ENCODE assay signal across 10 cellular contexts in genomic region chrX:43971966-43972961, GRCh38. TPM values are rescaled to one million over a fixed set of nuclear protein-coding genes. Genes with fewer than 3 reads are reported as not detected.
A peak's percentile ranks its signal among the peaks of the same experiment; 100 is the strongest.
DNase-seq lines count a peak whose midpoint lies in the region; ATAC-seq and TF ChIP-seq lines count a peak whose summit lies in the region.
"Had no signal": no experiment of that assay in that cellular context is flagged by ENCODE, and none has a peak within 500 bp of the region (broad histone marks: within the 10 kb centered on the region; RNA-seq: fewer than 3 reads in every experiment).

No MANE protein-coding gene starts in this region.

- ATAC-seq in GM21390 (IDR thresholded peaks at IDR 0.05; ENCODE audit: unreplicated experiment) = no peak

- H3K4me2 ChIP-seq in fibroblast of lung (ENCODE audit: extremely low read depth, insufficient read depth, low read length) = peak overlapping the region; percentile 82
- peak overlapping the region; percentile 61 for H3K4me2 ChIP-seq in parathyroid adenoma (ENCODE audit: low read length)

- no peak for TF ChIP-seq CTCF in fibroblast of lung (conservative IDR thresholded peaks at IDR 0.05 in 1 of 2, IDR thresholded peaks at IDR 0.05 in 1 of 2; ENCODE audit: low read depth in 1 of 2, low read length in 2 of 2)
- no peak for TF ChIP-seq CTCF in parathyroid adenoma (IDR thresholded peaks at IDR 0.05)
- TF ChIP-seq CTCF in GM20000 (IDR thresholded peaks at IDR 0.05; ENCODE audit: extremely low read depth, missing control alignments) = no peak

- H3K79me2 ChIP-seq in fibroblast of lung (ENCODE audit: control insufficient read depth, insufficient read depth, low read length) (no peaks in the 10 kb centered on the region), parathyroid adenoma (no peaks in the 10 kb centered on the region)

- H3K36me3 ChIP-seq in fibroblast of lung (ENCODE audit: control insufficient read depth, insufficient read depth, low read length) (no peaks in the 10 kb centered on the region), parathyroid adenoma (ENCODE audit: control insufficient read depth, insufficient read depth, low read length) (no peaks in the 10 kb centered on the region)
- no peaks in the 10 kb centered on the region for H3K36me3 ChIP-seq in effector memory CD4-positive, alpha-beta T cell (ENCODE audit: control insufficient read depth, insufficient read depth, low read length)
- H3K36me3 ChIP-seq: WERI-Rb-1 had no signal

- H3K9ac ChIP-seq in fibroblast of lung (ENCODE audit: insufficient read depth, low read length) = no peak overlapping the region
- H3K9ac ChIP-seq in parathyroid adenoma = no peak overlapping the region

- H2AFZ ChIP-seq in fibroblast of lung (ENCODE audit: low read length) (no peak overlapping the region), parathyroid adenoma (peak overlapping the region; percentile 60)

- H3K27me3 ChIP-seq in fibroblast of lung (ENCODE audit: control insufficient read depth, insufficient read depth, low read length) (no peaks in the 10 kb centered on the region), parathyroid adenoma (ENCODE audit: control insufficient read depth, insufficient read depth, low read length) (no peaks in the 10 kb centered on the region)
- no peaks in the 10 kb centered on the region for H3K27me3 ChIP-seq in effector memory CD4-positive, alpha-beta T cell (replicated peaks; ENCODE audit: control insufficient read depth, insufficient read depth, low read length, poor library complexity, severe bottlenecking)

- no peaks in the 10 kb centered on the region for H3K9me3 ChIP-seq in fibroblast of lung (ENCODE audit: control insufficient read depth, insufficient read depth, low read depth, low read length)
- H3K9me3 ChIP-seq in parathyroid adenoma (ENCODE audit: control insufficient read depth, low read length) = no peaks in the 10 kb centered on the region
- H3K9me3 ChIP-seq in effector memory CD4-positive, alpha-beta T cell (ENCODE audit: control insufficient read depth, low read length) = no peaks in the 10 kb centered on the region

- H3K27ac ChIP-seq in fibroblast of lung (ENCODE audit: insufficient read depth, low read length) (no peak overlapping the region), parathyroid adenoma (no peak overlapping the region)
- H3K27ac ChIP-seq in effector memory CD4-positive, alpha-beta T cell (ENCODE audit: insufficient read depth, low read length, poor library complexity, severe bottlenecking) = no peak overlapping the region
- H3K27ac ChIP-seq: WERI-Rb-1 had no signal

- H4K20me1 ChIP-seq in fibroblast of lung (ENCODE audit: control insufficient read depth, extremely low read depth, insufficient read depth, low read length) = no peaks in the 10 kb centered on the region

- DNase-seq in COLO829 (ENCODE audit: low spot score) = peak; percentile 28
- DNase-seq in RPMI7951 (ENCODE audit: low read depth) = peak; percentile 25
- peak; percentile 44 to 51 for DNase-seq in fibroblast of lung (ENCODE audit: low read depth in 2 of 2)
- no peak for DNase-seq in GM20000 (ENCODE audit: low spot score)
- no peak for DNase-seq in stimulated activated CD4-positive, alpha-beta T cell treated with anti-CD3 and anti-CD28 coated beads, Interleukin-2, amount 100 ng/mL, for 24 hours
- no peak for DNase-seq in effector memory CD4-positive, alpha-beta T cell
- DNase-seq: WERI-Rb-1 had no signal

- H3K4me3 ChIP-seq in fibroblast of lung (replicated peaks in 1 of 4; ENCODE audit: control extremely low read depth in 1 of 4, insufficient read depth in 1 of 4, low read depth in 3 of 4, low read length in 4 of 4) (peak overlapping the region; percentile 43 to 65 (median 54)), parathyroid adenoma (ENCODE audit: low read depth, low read length) (peak overlapping the region; percentile 37)
- no peak overlapping the region for H3K4me3 ChIP-seq in effector memory CD4-positive, alpha-beta T cell (ENCODE audit: insufficient read depth, low read depth, low read length, poor library complexity, severe bottlenecking)
- H3K4me3 ChIP-seq: lung had no signal

- H3K4me1 ChIP-seq in fibroblast of lung (ENCODE audit: control insufficient read depth, extremely low read depth, insufficient read depth, low read length) (no peaks in the 10 kb centered on the region), parathyroid adenoma (no peaks in the 10 kb centered on the region)
- H3K4me1 ChIP-seq in effector memory CD4-positive, alpha-beta T cell (ENCODE audit: control insufficient read depth, insufficient read depth, low read length, poor library complexity, severe bottlenecking) = no peaks in the 10 kb centered on the region

RNA-seq across cellular contexts. Expression of gene NDP, which starts 0.9 kb away (rescaled TPM):
- total RNA-seq in RPMI7951 (2014; rRNA removed; shearing (Covaris generic)) = 2.4 and 4.8 TPM in 2 replicates
- 1.3 and 5.3 TPM in 2 replicates for total RNA-seq in fibroblast of lung
- polyA plus RNA-seq in fibroblast of lung = 0.79 and 1.6 TPM in 2 replicates
- 0.58 and 0.91 TPM in 2 replicates for polyA plus RNA-seq in fibroblast of lung (2012)
- polyA minus RNA-seq in fibroblast of lung (ENCODE audit: low replicate concordance) = 1.1 and 1.9 TPM in 2 replicates

Comparison
In these comparisons a context has a peak if more than half of its experiments do, and no peak if none do; other contexts are left out.
1. DNase-seq: peak in COLO829 (single experiment), RPMI7951 (single experiment) and fibroblast of lung (2 of 2); none in GM20000 (single experiment), stimulated activated CD4-positive, alpha-beta T cell treated with anti-CD3 and anti-CD28 coated beads, Interleukin-2, amount 100 ng/mL, for 24 hours (0 of 2) and effector memory CD4-positive, alpha-beta T cell (0 of 3).